Comparison of ENCODE assay signal across 1 cellular context in genomic region chr6:12931639-12932038, GRCh38.
TF ChIP-seq lines count a peak whose summit lies in the region.

No MANE protein-coding gene starts in this region.

TF ChIP-seq in H1, 55 proteins besides CTCF, POLR2A, EP300 and RAD21:
- TF ChIP-seq, protein P1, sequence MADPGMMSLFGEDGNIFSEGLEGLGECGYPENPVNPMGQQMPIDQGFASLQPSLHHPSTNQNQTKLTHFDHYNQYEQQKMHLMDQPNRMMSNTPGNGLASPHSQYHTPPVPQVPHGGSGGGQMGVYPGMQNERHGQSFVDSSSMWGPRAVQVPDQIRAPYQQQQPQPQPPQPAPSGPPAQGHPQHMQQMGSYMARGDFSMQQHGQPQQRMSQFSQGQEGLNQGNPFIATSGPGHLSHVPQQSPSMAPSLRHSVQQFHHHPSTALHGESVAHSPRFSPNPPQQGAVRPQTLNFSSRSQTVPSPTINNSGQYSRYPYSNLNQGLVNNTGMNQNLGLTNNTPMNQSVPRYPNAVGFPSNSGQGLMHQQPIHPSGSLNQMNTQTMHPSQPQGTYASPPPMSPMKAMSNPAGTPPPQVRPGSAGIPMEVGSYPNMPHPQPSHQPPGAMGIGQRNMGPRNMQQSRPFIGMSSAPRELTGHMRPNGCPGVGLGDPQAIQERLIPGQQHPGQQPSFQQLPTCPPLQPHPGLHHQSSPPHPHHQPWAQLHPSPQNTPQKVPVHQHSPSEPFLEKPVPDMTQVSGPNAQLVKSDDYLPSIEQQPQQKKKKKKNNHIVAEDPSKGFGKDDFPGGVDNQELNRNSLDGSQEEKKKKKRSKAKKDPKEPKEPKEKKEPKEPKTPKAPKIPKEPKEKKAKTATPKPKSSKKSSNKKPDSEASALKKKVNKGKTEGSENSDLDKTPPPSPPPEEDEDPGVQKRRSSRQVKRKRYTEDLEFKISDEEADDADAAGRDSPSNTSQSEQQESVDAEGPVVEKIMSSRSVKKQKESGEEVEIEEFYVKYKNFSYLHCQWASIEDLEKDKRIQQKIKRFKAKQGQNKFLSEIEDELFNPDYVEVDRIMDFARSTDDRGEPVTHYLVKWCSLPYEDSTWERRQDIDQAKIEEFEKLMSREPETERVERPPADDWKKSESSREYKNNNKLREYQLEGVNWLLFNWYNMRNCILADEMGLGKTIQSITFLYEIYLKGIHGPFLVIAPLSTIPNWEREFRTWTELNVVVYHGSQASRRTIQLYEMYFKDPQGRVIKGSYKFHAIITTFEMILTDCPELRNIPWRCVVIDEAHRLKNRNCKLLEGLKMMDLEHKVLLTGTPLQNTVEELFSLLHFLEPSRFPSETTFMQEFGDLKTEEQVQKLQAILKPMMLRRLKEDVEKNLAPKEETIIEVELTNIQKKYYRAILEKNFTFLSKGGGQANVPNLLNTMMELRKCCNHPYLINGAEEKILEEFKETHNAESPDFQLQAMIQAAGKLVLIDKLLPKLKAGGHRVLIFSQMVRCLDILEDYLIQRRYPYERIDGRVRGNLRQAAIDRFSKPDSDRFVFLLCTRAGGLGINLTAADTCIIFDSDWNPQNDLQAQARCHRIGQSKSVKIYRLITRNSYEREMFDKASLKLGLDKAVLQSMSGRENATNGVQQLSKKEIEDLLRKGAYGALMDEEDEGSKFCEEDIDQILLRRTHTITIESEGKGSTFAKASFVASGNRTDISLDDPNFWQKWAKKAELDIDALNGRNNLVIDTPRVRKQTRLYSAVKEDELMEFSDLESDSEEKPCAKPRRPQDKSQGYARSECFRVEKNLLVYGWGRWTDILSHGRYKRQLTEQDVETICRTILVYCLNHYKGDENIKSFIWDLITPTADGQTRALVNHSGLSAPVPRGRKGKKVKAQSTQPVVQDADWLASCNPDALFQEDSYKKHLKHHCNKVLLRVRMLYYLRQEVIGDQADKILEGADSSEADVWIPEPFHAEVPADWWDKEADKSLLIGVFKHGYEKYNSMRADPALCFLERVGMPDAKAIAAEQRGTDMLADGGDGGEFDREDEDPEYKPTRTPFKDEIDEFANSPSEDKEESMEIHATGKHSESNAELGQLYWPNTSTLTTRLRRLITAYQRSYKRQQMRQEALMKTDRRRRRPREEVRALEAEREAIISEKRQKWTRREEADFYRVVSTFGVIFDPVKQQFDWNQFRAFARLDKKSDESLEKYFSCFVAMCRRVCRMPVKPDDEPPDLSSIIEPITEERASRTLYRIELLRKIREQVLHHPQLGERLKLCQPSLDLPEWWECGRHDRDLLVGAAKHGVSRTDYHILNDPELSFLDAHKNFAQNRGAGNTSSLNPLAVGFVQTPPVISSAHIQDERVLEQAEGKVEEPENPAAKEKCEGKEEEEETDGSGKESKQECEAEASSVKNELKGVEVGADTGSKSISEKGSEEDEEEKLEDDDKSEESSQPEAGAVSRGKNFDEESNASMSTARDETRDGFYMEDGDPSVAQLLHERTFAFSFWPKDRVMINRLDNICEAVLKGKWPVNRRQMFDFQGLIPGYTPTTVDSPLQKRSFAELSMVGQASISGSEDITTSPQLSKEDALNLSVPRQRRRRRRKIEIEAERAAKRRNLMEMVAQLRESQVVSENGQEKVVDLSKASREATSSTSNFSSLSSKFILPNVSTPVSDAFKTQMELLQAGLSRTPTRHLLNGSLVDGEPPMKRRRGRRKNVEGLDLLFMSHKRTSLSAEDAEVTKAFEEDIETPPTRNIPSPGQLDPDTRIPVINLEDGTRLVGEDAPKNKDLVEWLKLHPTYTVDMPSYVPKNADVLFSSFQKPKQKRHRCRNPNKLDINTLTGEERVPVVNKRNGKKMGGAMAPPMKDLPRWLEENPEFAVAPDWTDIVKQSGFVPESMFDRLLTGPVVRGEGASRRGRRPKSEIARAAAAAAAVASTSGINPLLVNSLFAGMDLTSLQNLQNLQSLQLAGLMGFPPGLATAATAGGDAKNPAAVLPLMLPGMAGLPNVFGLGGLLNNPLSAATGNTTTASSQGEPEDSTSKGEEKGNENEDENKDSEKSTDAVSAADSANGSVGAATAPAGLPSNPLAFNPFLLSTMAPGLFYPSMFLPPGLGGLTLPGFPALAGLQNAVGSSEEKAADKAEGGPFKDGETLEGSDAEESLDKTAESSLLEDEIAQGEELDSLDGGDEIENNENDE (IDR thresholded peaks at IDR 0.05; ENCODE audit: insufficient replicate concordance, low read length): no peak
- TF ChIP-seq TAF1 (IDR thresholded peaks at IDR 0.05; ENCODE audit: low read depth, low read length) (no peak), ZNF274 (IDR thresholded peaks at IDR 0.05; ENCODE audit: borderline replicate concordance, extremely low read depth, low read length) (no peak), TCF12 (IDR thresholded peaks at IDR 0.05; ENCODE audit: low read depth, low read length) (0 out of 2 replicates have a peak, but pooled peaks have one; percentile 23)
- TF ChIP-seq, protein P2, sequence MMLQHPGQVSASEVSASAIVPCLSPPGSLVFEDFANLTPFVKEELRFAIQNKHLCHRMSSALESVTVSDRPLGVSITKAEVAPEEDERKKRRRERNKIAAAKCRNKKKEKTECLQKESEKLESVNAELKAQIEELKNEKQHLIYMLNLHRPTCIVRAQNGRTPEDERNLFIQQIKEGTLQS (IDR thresholded peaks at IDR 0.05; ENCODE audit: insufficient read depth, low read depth, low read length): no peak
